ENCODE assay signal across 9 cellular contexts in genomic region chr2:121689356-121689755, GRCh38. TPM values are rescaled to one million over a fixed set of nuclear protein-coding genes. Genes with fewer than 3 reads are reported as not detected.
DNase-seq lines count a peak whose midpoint lies in the region; ATAC-seq and TF ChIP-seq lines count a peak whose summit lies in the region.
"Had no signal": no experiment of that assay in that cellular context is flagged by ENCODE, and none has a peak within 500 bp of the region (broad histone marks: within the 10 kb centered on the region; RNA-seq: fewer than 3 reads in every experiment).

No MANE protein-coding gene starts in this region.

- no TSS peak for BruUV-seq in A673 (replicated peaks; lab: Mats Ljungman, UMichigan)

- ATAC-seq in SK-N-SH treated with all-trans-retinoic acid at 6 μM for 48 hours (peak; percentile 93), left cardiac atrium (peak in 1 of 2 donors; percentile 61), HG03045 (IDR thresholded peaks at IDR 0.05; ENCODE audit: unreplicated experiment) (no peak), GM18861 (IDR thresholded peaks at IDR 0.05; ENCODE audit: unreplicated experiment) (no peak)

- peaks cover 7% of the 10 kb centered on the region for H3K4me1 ChIP-seq in A673 (ENCODE audit: insufficient read depth, low read length, poor library complexity, severe bottlenecking)

- no peaks in the 10 kb centered on the region for H3K27me3 ChIP-seq in A673 (replicated peaks; ENCODE audit: insufficient read depth, low read depth, low read length, poor library complexity)

- no peaks in the 10 kb centered on the region for H3K36me3 Mint-ChIP-seq in activated CD4-positive, alpha-beta memory T cell treated with anti-CD3 and anti-CD28 coated beads for 36 hours

- peak; percentile 54 for TF ChIP-seq CTCF in A673 (conservative IDR thresholded peaks at IDR 0.05; ENCODE audit: low read depth, low read length)

- intact Hi-C loops in A673 (cut with micrococcal nuclease; ENCODE audit: unreplicated experiment): no loop called here
- intact Hi-C loops in left cardiac atrium (cut with DNase I): no loop called here
- intact Hi-C loops in activated CD4-positive, alpha-beta memory T cell treated with anti-CD3 and anti-CD28 coated beads for 36 hours (cut with micrococcal nuclease): no loop called here

- DNase-seq in A673 (ENCODE audit: low spot score) (peak; percentile 77), HuH-7 (ENCODE audit: low spot score) (peak; percentile 40), left cardiac atrium (peak; percentile 31), islet precursor cell (no peak)
- no peak for DNase-seq in activated CD4-positive, alpha-beta memory T cell treated with anti-CD3 and anti-CD28 coated beads for 36 hours
- DNase-seq: stimulated activated CD4-positive, alpha-beta T cell treated with anti-CD3 and anti-CD28 coated beads, Interleukin-15, amount 100 ng/mL, for 24 hours had no signal

- H3K4me3 Mint-ChIP-seq in activated CD4-positive, alpha-beta memory T cell treated with anti-CD3 and anti-CD28 coated beads for 36 hours: no peak overlapping the region

- H3K4me3 ChIP-seq in A673 (ENCODE audit: low read depth, low read length, poor library complexity, severe bottlenecking): no peak overlapping the region

- no peaks in the 10 kb centered on the region for H3K27me3 Mint-ChIP-seq in activated CD4-positive, alpha-beta memory T cell treated with anti-CD3 and anti-CD28 coated beads for 36 hours

- H3K9me3 ChIP-seq in A673 (ENCODE audit: low read depth, low read length, poor library complexity, severe bottlenecking): no peaks in the 10 kb centered on the region

- no peak overlapping the region for H3K27ac ChIP-seq in A673 (ENCODE audit: low read depth, low read length, poor library complexity, severe bottlenecking)

- H3K4me1 Mint-ChIP-seq in activated CD4-positive, alpha-beta memory T cell treated with anti-CD3 and anti-CD28 coated beads for 36 hours (ENCODE audit: low read depth): no peaks in the 10 kb centered on the region

- H3K27ac Mint-ChIP-seq in activated CD4-positive, alpha-beta memory T cell treated with anti-CD3 and anti-CD28 coated beads for 36 hours: no peak overlapping the region

- H3K36me3 ChIP-seq in A673 (ENCODE audit: insufficient read depth, low read length, poor library complexity, severe bottlenecking): no peaks in the 10 kb centered on the region

- POLR2A ChIA-PET in A673 (lab: Charles Lee; ENCODE audit: low non-redundant PET): no interaction called here
- POLR2A ChIA-PET in activated CD4-positive, alpha-beta memory T cell treated with anti-CD3 and anti-CD28 coated beads for 36 hours (lab: Charles Lee): interaction anchor here (0.7 kb wide), 1 partner anchor 159 kb away, joined by 3 read pairs; the partner anchor contains the start of gene RNU4ATAC

- CTCF ChIA-PET in A673 (lab: Charles Lee): no interaction called here
- CTCF ChIA-PET in activated CD4-positive, alpha-beta memory T cell treated with anti-CD3 and anti-CD28 coated beads for 36 hours (lab: Charles Lee): interaction anchor here (0.9 kb wide), 1 partner anchor 12 kb away, joined by 4 read pairs; no protein-coding TSS in a partner anchor

- H3K9me3 Mint-ChIP-seq in activated CD4-positive, alpha-beta memory T cell treated with anti-CD3 and anti-CD28 coated beads for 36 hours: peaks cover under 1% of the 10 kb centered on the region

TF ChIP-seq in SK-N-SH treated with all-trans-retinoic acid at 6 μM for 48 hours, 23 proteins besides CTCF, POLR2A, EP300 and RAD21:
- no peak for TF ChIP-seq ZFP30 (CRISPR knock-in tag; IDR thresholded peaks at IDR 0.05)
- peak; percentile 27; the same call in 1 of the 2 replicates for TF ChIP-seq TCF4 (CRISPR knock-in tag; IDR thresholded peaks at IDR 0.05; ENCODE audit: borderline replicate concordance)
- TF ChIP-seq RARB (CRISPR knock-in tag; IDR thresholded peaks at IDR 0.05): no peak
- no peak for TF ChIP-seq ZC3H10 (CRISPR knock-in tag; IDR thresholded peaks at IDR 0.05)
- TF ChIP-seq PPARA (CRISPR knock-in tag; IDR thresholded peaks at IDR 0.05; ENCODE audit: borderline replicate concordance): no peak
- TF ChIP-seq CSDC2 (CRISPR knock-in tag; IDR thresholded peaks at IDR 0.05): no peak
- TF ChIP-seq ESRRG (CRISPR knock-in tag; IDR thresholded peaks at IDR 0.05): no peak

RNA-seq across cellular contexts. Expression of gene CLASP1, which starts 40.1 kb away (rescaled TPM):
- total RNA-seq in A673 (2021) (69.1 and 77.4 TPM in 2 replicates), left cardiac atrium (10 to 100 TPM; 46.0 to 48.2 TPM)
- total RNA-seq in activated CD4-positive, alpha-beta memory T cell treated with anti-CD3 and anti-CD28 coated beads for 36 hours: 100 to 1,000 TPM; 122 to 126 TPM

RNA-seq across cellular contexts. Expression of gene NIFK, which starts 47.3 kb away (rescaled TPM):
- 84.2 and 97.4 TPM in 2 replicates for total RNA-seq in A673 (2021)
- 10 to 100 TPM; 22.1 to 33.6 TPM for total RNA-seq in left cardiac atrium
- total RNA-seq in activated CD4-positive, alpha-beta memory T cell treated with anti-CD3 and anti-CD28 coated beads for 36 hours: 100 to 1,000 TPM; 244 to 252 TPM

Comparison
In these comparisons a context has a peak if more than half of its experiments do, and no peak if none do; other contexts are left out.
1. DNase-seq: peak in A673 (single experiment), HuH-7 (single experiment) and left cardiac atrium (single experiment); none in islet precursor cell (single experiment) and activated CD4-positive, alpha-beta memory T cell treated with anti-CD3 and anti-CD28 coated beads for 36 hours (single experiment).